ENCODE assay signal across 9 cellular contexts in the genomic region with DNA sequence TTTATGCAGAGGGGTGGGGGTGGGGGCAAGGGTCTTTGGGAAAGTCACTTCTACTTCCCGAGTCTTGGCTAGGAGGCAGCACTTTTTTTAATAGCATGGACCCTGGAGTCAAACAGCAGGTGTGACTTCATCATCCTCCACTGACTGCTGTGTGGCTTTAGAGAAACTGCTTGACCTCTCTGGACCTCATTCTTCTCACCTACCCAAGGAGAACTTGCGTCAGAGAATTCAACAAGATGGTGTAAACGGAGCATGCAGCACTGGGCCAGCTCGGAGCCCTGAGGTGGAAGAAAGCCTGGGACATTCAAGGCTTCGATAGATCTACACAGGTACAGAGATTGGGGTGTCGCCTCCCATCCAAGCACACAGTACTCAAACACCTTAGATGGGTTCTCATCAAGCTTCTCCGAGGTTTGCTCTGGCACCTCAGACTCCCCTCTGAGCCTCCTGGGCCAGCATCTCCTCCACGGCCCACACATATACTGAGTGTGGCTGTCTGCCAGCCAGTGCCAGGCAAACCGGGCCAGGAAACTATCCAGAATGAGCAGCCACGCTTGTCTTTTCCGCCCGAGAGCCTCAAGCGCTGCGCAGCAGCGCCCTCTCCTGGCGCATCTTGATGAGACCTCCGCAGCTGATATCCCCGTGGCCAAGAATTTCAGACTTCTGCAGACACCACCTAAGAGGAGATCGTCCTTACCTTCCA. TPM values are rescaled to one million over a fixed set of nuclear protein-coding genes. Genes with fewer than 3 reads are reported as not detected.
A peak's percentile ranks its signal among the peaks of the same experiment; 100 is the strongest.
DNase-seq lines count a peak whose midpoint lies in the region; ATAC-seq, FAIRE-seq and TF ChIP-seq lines count a peak whose summit lies in the region.
"Had no signal": no experiment of that assay in that cellular context is flagged by ENCODE, and none has a peak within 500 bp of the region (broad histone marks: within the 10 kb centered on the region; RNA-seq: fewer than 3 reads in every experiment).

No MANE protein-coding gene starts in this region.

- H3K14ac ChIP-seq in H1 (ENCODE audit: insufficient read length) = no peak overlapping the region
- H3K14ac ChIP-seq in mesenchymal stem cell (ENCODE audit: low read length in 2 of 2) = no peak overlapping the region

- H2BK5ac ChIP-seq in H1 (ENCODE audit: low read depth, low read length) = no peak overlapping the region
- H2BK5ac ChIP-seq in mesenchymal stem cell (ENCODE audit: low read depth, low read length, poor library complexity, severe bottlenecking) = no peak overlapping the region

- no peak overlapping the region for H2BK15ac ChIP-seq in H1 (ENCODE audit: low read length)
- no peak overlapping the region for H2BK15ac ChIP-seq in mesenchymal stem cell (ENCODE audit: low read depth, poor library complexity, severe bottlenecking)

- H3K27ac ChIP-seq in H1 (ENCODE audit: low read depth, low read length) = no peak overlapping the region
- H3K27ac ChIP-seq in mesenchymal stem cell (ENCODE audit: low read length, poor library complexity, severe bottlenecking) = no peak overlapping the region

- no peak overlapping the region for H3K4me3 ChIP-seq in GM06990 (replicated peaks; ENCODE audit: low read depth, low read length)
- H3K4me3 ChIP-seq in NB4 (ENCODE audit: low read depth, low read length) = no peak overlapping the region
- no peak overlapping the region for H3K4me3 ChIP-seq in H1 (ENCODE audit: extremely low read depth in 1 of 4, insufficient read depth in 2 of 4, low read depth in 3 of 4, low read length in 4 of 4)
- H3K4me3 ChIP-seq in mesenchymal stem cell (ENCODE audit: insufficient read depth in 1 of 2, low read depth in 1 of 2, low read length in 2 of 2) = no peak overlapping the region

- FAIRE-seq in H1 (lab: Jason Lieb, UNC) = peak; percentile 36
- FAIRE-seq: endometrium had no signal

- H3K9me3 ChIP-seq in H1 (ENCODE audit: insufficient read depth in 2 of 2, low read depth in 1 of 2, low read length in 1 of 2) (no peaks in the 10 kb centered on the region), mesenchymal stem cell (ENCODE audit: control insufficient read depth, low read length) (no peaks in the 10 kb centered on the region)

- H2BK20ac ChIP-seq in H1 (ENCODE audit: low read length) = no peak overlapping the region

- no peak for TF ChIP-seq POLR2A in NB4 (IDR thresholded peaks at IDR 0.05; ENCODE audit: extremely low read depth, insufficient read length)
- TF ChIP-seq POLR2A in H1 (IDR thresholded peaks at IDR 0.05; ENCODE audit: control extremely low read depth in 1 of 2, low read depth in 2 of 2, low read length in 2 of 2) = no peak

- H3K9ac ChIP-seq in H1 (replicated peaks in 1 of 4; ENCODE audit: extremely low read depth in 1 of 4, low read depth in 3 of 4, low read length in 3 of 4) (no peak overlapping the region), mesenchymal stem cell (ENCODE audit: low read length) (no peak overlapping the region)

- no peak for ATAC-seq in GM21367 (IDR thresholded peaks at IDR 0.05; ENCODE audit: unreplicated experiment)

- H3K23me2 ChIP-seq in H1 (ENCODE audit: low read depth, low read length) = peaks cover 3% of the 10 kb centered on the region; the same call in 1 of the 2 replicates

- 38% methylated on average over 19 of the region's 19 CpGs; no CpG with 5 or more reads in 1 of the 2 experiments for WGBS in H1 (ENCODE audit: extremely low coverage in 1 of 2, insufficient coverage in 1 of 2, insufficient read length in 1 of 2, insufficient replicate concordance in 2 of 2, low coverage in 1 of 2, low lambda C conversion rate in 2 of 2, missing lambda C conversion rate in 1 of 2), 2 experiments
- 36% methylated on average over 19 of the region's 19 CpGs for WGBS in mesenchymal stem cell

- H3K4me2 ChIP-seq in H1 (ENCODE audit: insufficient read depth in 1 of 2, low read depth in 2 of 2, low read length in 2 of 2) = no peak overlapping the region
- H3K4me2 ChIP-seq in mesenchymal stem cell (ENCODE audit: low read length, poor library complexity, severe bottlenecking) = no peak overlapping the region

- TF ChIP-seq CTCF in GM06990 (IDR thresholded peaks at IDR 0.05; ENCODE audit: insufficient read depth, low read length, poor library complexity, severe bottlenecking) (peak; percentile 82), NB4 (IDR thresholded peaks at IDR 0.05; ENCODE audit: low read depth, low read length) (peak; percentile 94), H1 (IDR thresholded peaks at IDR 0.05; ENCODE audit: control extremely low read depth in 1 of 3, insufficient read depth in 1 of 3, low read depth in 1 of 3, low read length in 3 of 3) (peak in 2 of 3 experiments; percentile 81 to 93; a peak in 3 of 4 replicates)

- H3K18ac ChIP-seq in H1 (ENCODE audit: extremely low read depth, low read length) (no peak overlapping the region; the same call in none of the 2 replicates), mesenchymal stem cell (ENCODE audit: low read depth in 1 of 2, low read length in 2 of 2) (no peak overlapping the region)

- TF ChIP-seq RAD21 in H1 (IDR thresholded peaks at IDR 0.05 in 1 of 2, conservative IDR thresholded peaks at IDR 0.05 in 1 of 2; ENCODE audit: low read depth in 2 of 2, low read length in 2 of 2) = peak; percentile 88 to 97

- H2BK12ac ChIP-seq in H1 (ENCODE audit: low read depth, low read length) (peak overlapping the region; percentile 50; the same call in 1 of the 2 replicates), mesenchymal stem cell (ENCODE audit: low read length in 2 of 2) (no peak overlapping the region)

- H2AK5ac ChIP-seq in H1 (ENCODE audit: low read depth, low read length) (no peak overlapping the region), mesenchymal stem cell (ENCODE audit: low read length, severe bottlenecking) (no peak overlapping the region)

- no peak overlapping the region for H4K5ac ChIP-seq in H1 (ENCODE audit: insufficient read length, low read depth, low read length)

- peak overlapping the region; percentile 69; the same call in 1 of the 2 replicates for H2AFZ ChIP-seq in H1 (ENCODE audit: low read length)
- H2AFZ ChIP-seq in mesenchymal stem cell (ENCODE audit: low read depth, low read length) = no peak overlapping the region

- H4K91ac ChIP-seq in H1 (replicated peaks; ENCODE audit: insufficient read length, low read length) (no peak overlapping the region), mesenchymal stem cell (ENCODE audit: low read length) (no peak overlapping the region)

- CTCF ChIA-PET in H1 (lab: Charles Lee; ENCODE audit: partially characterized antibody) = interaction anchor here (0.8 to 13.3 kb wide), 43 partner anchors 9 to 395 kb away, joined by 3 to 335 read pairs (median 4); a partner anchor contains a TSS

- no peaks in the 10 kb centered on the region for H3K36me3 ChIP-seq in GM06990 (ENCODE audit: control insufficient read depth, insufficient read depth, low read length)
- no peaks in the 10 kb centered on the region for H3K36me3 ChIP-seq in H1 (ENCODE audit: control insufficient read depth in 2 of 4, insufficient read depth in 4 of 4, low read length in 3 of 4)
- H3K36me3 ChIP-seq in mesenchymal stem cell (ENCODE audit: control insufficient read depth in 1 of 2, insufficient read depth in 2 of 2, low read depth in 1 of 2, low read length in 2 of 2) = no peaks in the 10 kb centered on the region

- H3K79me2 ChIP-seq in H1 (ENCODE audit: control insufficient read depth in 1 of 2, insufficient read depth in 2 of 2, low read length in 2 of 2) = no peaks in the 10 kb centered on the region

- H4K20me1 ChIP-seq in H1 (replicated peaks in 1 of 2; ENCODE audit: control insufficient read depth in 1 of 2, insufficient read depth in 2 of 2, low read length in 2 of 2) = no peaks in the 10 kb centered on the region

- H3K4ac ChIP-seq in H1 (replicated peaks; ENCODE audit: insufficient read length, low read depth, low read length) = no peak overlapping the region
- no peak overlapping the region for H3K4ac ChIP-seq in mesenchymal stem cell (ENCODE audit: low read depth in 1 of 2, low read length in 2 of 2)

- H3K27me3 ChIP-seq in GM06990 (replicated peaks; ENCODE audit: control insufficient read depth, insufficient read depth, low read length) (peaks cover 4% of the 10 kb centered on the region), H1 (replicated peaks in 1 of 4; ENCODE audit: control insufficient read depth in 3 of 4, extremely low read depth in 1 of 4, insufficient read depth in 3 of 4, low read length in 3 of 4) (peaks cover 8 to 32% (median 23%) of the 10 kb centered on the region in 4 experiments), mesenchymal stem cell (ENCODE audit: control insufficient read depth in 1 of 2, insufficient read depth in 1 of 2, low read length in 2 of 2) (peaks cover 72 to 85% of the 10 kb centered on the region in 2 experiments)

- H3K4me1 ChIP-seq in H1 (replicated peaks in 1 of 4; ENCODE audit: control insufficient read depth in 3 of 4, insufficient read depth in 4 of 4, low read length in 3 of 4) (peaks cover 0 to 4% (median 1%) of the 10 kb centered on the region in 4 experiments; a peak in 2 of 7 replicates), mesenchymal stem cell (ENCODE audit: control insufficient read depth, insufficient read depth, low read depth, low read length) (peaks cover 7% of the 10 kb centered on the region)

- no peak overlapping the region for H4K8ac ChIP-seq in H1 (ENCODE audit: extremely low read depth, insufficient read depth, low read length)
- no peak overlapping the region for H4K8ac ChIP-seq in mesenchymal stem cell (ENCODE audit: low read length)

- H3K56ac ChIP-seq in H1 (replicated peaks; ENCODE audit: insufficient read length, low read depth, low read length) = no peak overlapping the region

- H3K23ac ChIP-seq in H1 (ENCODE audit: insufficient read length) = no peak overlapping the region
- no peak overlapping the region for H3K23ac ChIP-seq in mesenchymal stem cell (ENCODE audit: low read length in 2 of 2)

- POLR2A ChIA-PET in H1 (lab: Charles Lee; ENCODE audit: partially characterized antibody) = no interaction called here

- DNase-seq in 8988T (peak; percentile 87), GM06990 (ENCODE audit: extremely low read depth, insufficient read length) (peak; percentile 37), NB4 (ENCODE audit: low read depth) (peak; percentile 62), SKM-1 treated with dmso at 0.1 percent for 144 hours (lab: John Stamatoyannopoulos, UW; ENCODE audit: unreplicated experiment) (peak; percentile 36), H1 (ENCODE audit: low read depth in 1 of 2, low spot score in 2 of 2) (peak; percentile 36 to 86), mesenchymal stem cell (peak; percentile 44), ureter (ENCODE audit: low spot score) (peak; percentile 67)

- TF ChIP-seq EP300 in H1 (IDR thresholded peaks at IDR 0.05; ENCODE audit: borderline replicate concordance in 1 of 2, low read depth in 2 of 2, low read length in 2 of 2) = no peak

- H2BK120ac ChIP-seq in H1 (replicated peaks; ENCODE audit: low read depth, low read length) (no peak overlapping the region), mesenchymal stem cell (ENCODE audit: low read depth, low read length) (no peak overlapping the region)

- H3K79me1 ChIP-seq in H1 (ENCODE audit: low read depth, low read length) = no peaks in the 10 kb centered on the region
- no peaks in the 10 kb centered on the region for H3K79me1 ChIP-seq in mesenchymal stem cell (replicated peaks; ENCODE audit: low read length, poor library complexity, severe bottlenecking)

RNA-seq across cellular contexts. Expression of a gene that starts 4.6 kb away (rescaled TPM):
- 1.8 TPM in 2 replicates for total RNA-seq in H1 (2021; fragmentation: NEBNext Ultra II Directional; extraction: Animal tissue kit (Norgen Biotek cat#: 25700))
- polyA plus RNA-seq in H1 (2011; rRNA removed) = 1.3 and 1.4 TPM in 2 replicates
- polyA plus RNA-seq in H1 (2011; cell fraction: cytosol; rRNA removed) = 1.1 TPM
- 1.7 TPM for polyA plus RNA-seq in H1 (2011; cell fraction: nucleus; rRNA removed)
- 0.52 to 1.9 TPM (median 1.2 TPM) in 4 replicates for polyA plus RNA-seq in H1 (2012, experiment 1 of 2)
- polyA plus RNA-seq in H1 (2012, experiment 2 of 2) = 0.96 TPM
- 1.1 TPM for polyA plus RNA-seq in H1 (2013, experiment 1 of 2)
- polyA plus RNA-seq in H1 (2013, experiment 2 of 2) = 1.0 TPM
- polyA minus RNA-seq in H1 (2011; rRNA and poly(A)+ RNA removed) = 0.88 and 1.00 TPM in 2 replicates
- polyA minus RNA-seq in H1 (2011; cell fraction: cytosol; rRNA and poly(A)+ RNA removed) = not detected
- polyA minus RNA-seq in H1 (2011; cell fraction: nucleus; rRNA and poly(A)+ RNA removed) = 1.6 TPM
- polyA plus RNA-seq in mesenchymal stem cell (2013, experiment 1 of 2) = not detected
- not detected for polyA plus RNA-seq in mesenchymal stem cell (2013, experiment 2 of 2)
- not detected for total RNA-seq in ureter

Comparison
In these comparisons a context has a peak if more than half of its experiments do, and no peak if none do; other contexts are left out.
1. DNase-seq: peak in every context shown above with its lines; median percentile 87 in 8988T; 67 in ureter; 62 in NB4; 61 in H1; 44 in mesenchymal stem cell; 37 in GM06990; 36 in SKM-1 treated with dmso at 0.1 percent for 144 hours.